8 cellular contexts compared by ENCODE assay signal in the genomic region with DNA sequence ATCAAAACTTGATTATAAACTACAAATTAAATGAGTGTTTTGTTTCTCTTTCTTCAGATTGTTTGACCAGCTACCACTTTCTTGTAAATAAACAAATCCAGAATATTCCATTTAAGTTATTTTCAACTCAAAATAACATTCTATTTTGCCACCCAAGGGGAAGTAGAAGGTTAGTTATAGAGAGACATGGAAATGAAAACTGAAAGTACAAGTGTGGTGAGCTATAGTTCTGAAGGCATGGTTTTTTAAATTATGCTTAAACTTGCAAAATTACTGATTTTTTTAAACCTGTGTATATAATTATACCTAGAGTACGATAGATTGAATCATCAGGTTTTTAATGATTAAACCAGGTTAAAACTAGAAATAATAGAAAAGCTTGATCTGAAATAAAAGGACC.
DNase-seq lines count a peak whose midpoint lies in the region; ATAC-seq and TF ChIP-seq lines count a peak whose summit lies in the region.

No MANE protein-coding gene starts in this region.

- TF ChIP-seq CTCF in choroid plexus epithelial cell (conservative IDR thresholded peaks at IDR 0.05; ENCODE audit: low read depth, low read length), result no peak

- intact Hi-C loops in posterior vena cava (cut with DNase I), result no loop called here

- no peak overlapping the region for H3K4me3 ChIP-seq in choroid plexus epithelial cell (ENCODE audit: low read depth, low read length)

- ATAC-seq in GM18498 (IDR thresholded peaks at IDR 0.05; ENCODE audit: unreplicated experiment) (peak; percentile 62), GM19463 (IDR thresholded peaks at IDR 0.05; ENCODE audit: unreplicated experiment) (peak; percentile 51), HG03097 (IDR thresholded peaks at IDR 0.05; ENCODE audit: low FRiP score, unreplicated experiment) (peak; percentile 79)

- DNase-seq in choroid plexus epithelial cell (ENCODE audit: low read depth) (peak; percentile 23), NCI-H1048 (lab: John Stamatoyannopoulos, UW) (no peak), HK-2 (ENCODE audit: unreplicated experiment) (no peak), NCI-H69 (lab: John Stamatoyannopoulos, UW) (no peak), posterior vena cava (ENCODE audit: low spot score) (no peak)
